28 cellular contexts compared by ENCODE assay signal in the genomic region with DNA sequence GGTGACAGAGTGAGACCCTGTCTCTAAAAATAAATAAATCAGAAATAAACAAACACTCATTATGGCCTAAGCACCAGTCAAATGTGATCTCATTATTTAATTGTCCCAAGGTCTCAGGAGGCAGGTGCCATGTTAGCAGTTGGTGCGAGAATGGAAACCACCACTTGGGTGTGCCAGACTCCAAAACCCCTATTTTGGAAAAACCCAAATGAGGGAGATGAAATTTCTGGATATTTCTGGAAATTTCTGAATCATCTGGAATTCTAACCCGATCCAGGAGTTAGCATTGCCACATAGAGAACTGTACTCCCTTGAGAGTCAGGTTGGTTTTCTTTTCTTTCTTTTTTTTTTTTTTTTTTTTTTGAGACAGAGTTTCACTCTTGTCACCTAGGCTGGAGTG.
A peak's percentile ranks its signal among the peaks of the same experiment; 100 is the strongest.
DNase-seq lines count a peak whose midpoint lies in the region; ATAC-seq and TF ChIP-seq lines count a peak whose summit lies in the region.
"Had no signal": no experiment of that assay in that cellular context is flagged by ENCODE, and none has a peak within 500 bp of the region (broad histone marks: within the 10 kb centered on the region; RNA-seq: fewer than 3 reads in every experiment).

No MANE protein-coding gene starts in this region.

- H3K4me1 ChIP-seq in neural progenitor cell: peaks cover 37% of the 10 kb centered on the region
- H3K4me1 ChIP-seq: Caco-2 had no signal

- DNase-seq in DMS 273 (lab: John Stamatoyannopoulos, UW; ENCODE audit: unreplicated experiment) (peak; percentile 10), DMS 273 treated with DMSO at 0.1 percent for 48 hours (lab: John Stamatoyannopoulos, UW) (no peak), EH (ENCODE audit: low read depth) (peak; percentile 13), neural progenitor cell (ENCODE audit: low spot score) (no peak), NCI-H748 (lab: John Stamatoyannopoulos, UW; ENCODE audit: unreplicated experiment) (no peak), NCI-H226 (no peak)
- DNase-seq: activated CD4-positive, alpha-beta memory T cell treated with anti-CD3 and anti-CD28 coated beads, Interleukin-2, amount 10 ng/mL, durations not matched to agents 7 days and 5 days; Caco-2; cortex of kidney; DND-41; left ventricle myocardium superior; NCI-H1694 treated with DMSO at 0.1 percent for 48 hours; NCI-H748 treated with DMSO at 0.1 percent for 48 hours; RPMI8226; T-helper 1 cell had no signal

- H3K4me1 Mint-ChIP-seq in neural progenitor cell: peaks cover 35% of the 10 kb centered on the region
- H3K4me1 Mint-ChIP-seq: activated CD4-positive, alpha-beta memory T cell treated with anti-CD3 and anti-CD28 coated beads, Interleukin-2, amount 10 ng/mL, durations not matched to agents 7 days and 5 days had no signal

- no peak overlapping the region for H3K4me3 Mint-ChIP-seq in neural progenitor cell
- H3K4me3 Mint-ChIP-seq: activated CD4-positive, alpha-beta memory T cell treated with anti-CD3 and anti-CD28 coated beads, Interleukin-2, amount 10 ng/mL, durations not matched to agents 7 days and 5 days; activated naive CD8-positive, alpha-beta T cell; stimulated activated naive CD8-positive, alpha-beta T cell treated with anti-CD3 and anti-CD28 coated beads, Interleukin-15, Interleukin-2, amounts not matched to agents 100 ng/mL and 50 ng/mL, for 24 hours had no signal

- no peak overlapping the region for H3K9ac ChIP-seq in neural progenitor cell

- peaks cover 13% of the 10 kb centered on the region for H3F3A ChIP-seq in neural progenitor cell (ENCODE audit: low read depth)

- no peak for ATAC-seq in GM21576 (IDR thresholded peaks at IDR 0.05; ENCODE audit: unreplicated experiment)
- ATAC-seq: activated CD4-positive, CD25-positive, alpha-beta regulatory T cell treated with anti-CD3 and anti-CD28 coated beads, Interleukin-2, amount 50 U/mL, for 24 hours; esophagus mucosa; left ventricle myocardium superior had no signal

- no peak overlapping the region for H2AFZ ChIP-seq in neural progenitor cell (replicated peaks)

- no peaks in the 10 kb centered on the region for H3K36me3 Mint-ChIP-seq in neural progenitor cell

- no peaks in the 10 kb centered on the region for H4K20me1 ChIP-seq in neural progenitor cell (ENCODE audit: low read depth)

- TF ChIP-seq CTCF in VCaP (conservative IDR thresholded peaks at IDR 0.05) (no peak), neural progenitor cell (IDR thresholded peaks at IDR 0.05) (peak; percentile 8)

- H3K27me3 Mint-ChIP-seq in neural progenitor cell (ENCODE audit: insufficient read depth, low read depth): peaks cover 2% of the 10 kb centered on the region
- H3K27me3 Mint-ChIP-seq: activated CD4-positive, alpha-beta memory T cell treated with anti-CD3 and anti-CD28 coated beads, Interleukin-2, amount 10 ng/mL, durations not matched to agents 7 days and 5 days; activated naive CD8-positive, alpha-beta T cell; stimulated activated naive CD8-positive, alpha-beta T cell treated with anti-CD3 and anti-CD28 coated beads, Interleukin-15, Interleukin-2, amounts not matched to agents 100 ng/mL and 50 ng/mL, for 24 hours had no signal

- no peaks in the 10 kb centered on the region for H3K79me2 ChIP-seq in neural progenitor cell (ENCODE audit: low read depth)

- no peaks in the 10 kb centered on the region for H3K27me3 ChIP-seq in neural progenitor cell
- H3K27me3 ChIP-seq: cardiac muscle cell, SJSA1, vagina had no signal

- H3K9me3 Mint-ChIP-seq in neural progenitor cell: no peaks in the 10 kb centered on the region
- H3K9me3 Mint-ChIP-seq: activated CD4-positive, alpha-beta memory T cell treated with anti-CD3 and anti-CD28 coated beads, Interleukin-2, amount 10 ng/mL, durations not matched to agents 7 days and 5 days; activated T-helper 2 cell treated with anti-CD3 and anti-CD28 coated beads, Interferon-gamma antibody, Interleukin-2, Interleukin-4, amounts not matched to agents 10 μg/mL and 5 μg/mL and 100 μg/mL, durations not matched to agents 14 hours and 24 hours and 36 hours; stimulated activated naive CD8-positive, alpha-beta T cell treated with anti-CD3 and anti-CD28 coated beads, Interleukin-15, Interleukin-2, amounts not matched to agents 100 ng/mL and 50 ng/mL, for 24 hours had no signal

- H3K27ac Mint-ChIP-seq in neural progenitor cell: no peak overlapping the region
- H3K27ac Mint-ChIP-seq: activated CD4-positive, alpha-beta memory T cell treated with anti-CD3 and anti-CD28 coated beads, Interleukin-2, amount 10 ng/mL, durations not matched to agents 7 days and 5 days; activated naive CD8-positive, alpha-beta T cell; activated T-helper 2 cell treated with anti-CD3 and anti-CD28 coated beads, Interferon-gamma antibody, Interleukin-2, Interleukin-4, amounts not matched to agents 10 μg/mL and 5 μg/mL and 100 μg/mL, durations not matched to agents 14 hours and 24 hours and 36 hours; stimulated activated naive CD8-positive, alpha-beta T cell treated with anti-CD3 and anti-CD28 coated beads, Interleukin-15, Interleukin-2, amounts not matched to agents 100 ng/mL and 50 ng/mL, for 24 hours had no signal

- H3K27ac ChIP-seq in VCaP (peak overlapping the region; percentile 92), neural progenitor cell (no peak overlapping the region)
- H3K27ac ChIP-seq: 22Rv1, C4-2B, cardiac muscle cell, SJSA1, thoracic aorta, vagina had no signal

- H3K9me3 ChIP-seq in neural progenitor cell (ENCODE audit: low read depth): no peaks in the 10 kb centered on the region
- H3K9me3 ChIP-seq: Caco-2, SJSA1, thoracic aorta, vagina had no signal

- H3K36me3 ChIP-seq in neural progenitor cell: no peaks in the 10 kb centered on the region
- H3K36me3 ChIP-seq: cardiac muscle cell, SJSA1, thoracic aorta, vagina had no signal

- no peak overlapping the region for H3K4me3 ChIP-seq in neural progenitor cell
- H3K4me3 ChIP-seq: cardiac muscle cell, SJSA1, thoracic aorta, vagina had no signal

- H3K4me2 ChIP-seq in neural progenitor cell: no peak overlapping the region

Comparison
In these comparisons a context has a peak if more than half of its experiments do, and no peak if none do; other contexts are left out.
1. DNase-seq: peak in DMS 273 (single experiment) and EH (single experiment); none in DMS 273 treated with DMSO at 0.1 percent for 48 hours (single experiment), neural progenitor cell (single experiment), NCI-H748 (single experiment) and NCI-H226 (single experiment).